ENCODE assay signal across 1 cellular context in genomic region chr3:197041875-197042488, GRCh38.
TF ChIP-seq lines count a peak whose summit lies in the region.

No MANE protein-coding gene starts in this region.

TF ChIP-seq in GM23338, 12 proteins besides CTCF, POLR2A, EP300 and RAD21 (continued from another document):
- TF ChIP-seq ZNF462 (CRISPR knock-in tag; IDR thresholded peaks at IDR 0.05), result no peak
